In the genomic region with DNA sequence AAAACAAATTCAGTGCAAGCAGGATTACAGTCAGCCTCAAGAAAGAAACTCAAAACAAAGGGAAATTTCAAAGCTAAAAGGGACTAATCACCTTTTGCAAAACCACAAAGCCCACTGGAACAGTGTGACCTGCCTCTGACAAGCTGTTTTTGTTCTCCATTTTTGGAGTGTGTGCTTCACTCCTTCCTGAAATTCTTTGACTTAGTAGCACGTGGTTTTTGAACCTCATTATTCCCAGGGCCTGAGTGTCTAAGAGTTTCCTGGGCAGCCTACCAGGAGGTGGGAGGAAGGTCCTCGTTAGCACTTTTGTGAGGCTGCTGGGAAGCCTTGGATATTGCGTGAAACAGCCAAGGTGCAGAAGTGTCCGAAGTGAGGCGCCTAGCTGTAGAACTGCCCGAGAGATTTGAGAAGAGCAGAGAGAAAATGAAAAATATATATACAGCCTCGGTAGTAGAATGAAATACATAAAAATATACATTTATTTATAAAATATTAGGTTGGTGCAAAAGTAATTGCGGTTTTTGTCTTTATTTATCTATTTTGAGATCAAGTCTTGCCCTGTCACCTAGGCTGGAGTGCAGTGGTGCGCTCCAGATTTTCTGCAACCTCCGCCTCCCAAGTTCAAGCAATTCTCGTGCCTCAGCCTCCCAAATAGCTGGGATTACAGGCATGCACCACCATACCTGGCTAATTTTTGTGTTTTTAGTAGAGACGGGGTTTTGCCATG, we compare ENCODE assay signal across 14 cellular contexts.
DNase-seq lines count a peak whose midpoint lies in the region; TF ChIP-seq lines count a peak whose summit lies in the region.
"Had no signal": no experiment of that assay in that cellular context is flagged by ENCODE, and none has a peak within 500 bp of the region (broad histone marks: within the 10 kb centered on the region; RNA-seq: fewer than 3 reads in every experiment).

No MANE protein-coding gene starts in this region.

- H3K4me3 ChIP-seq in KMS-11 (IDR thresholded peaks at IDR 0.05; ENCODE audit: insufficient read depth, low read depth, low read length) (no peak overlapping the region), astrocyte of the spinal cord (ENCODE audit: low read depth, low read length) (no peak overlapping the region), testis (no peak overlapping the region)
- H3K4me3 ChIP-seq in effector memory CD4-positive, alpha-beta T cell (ENCODE audit: insufficient read depth, low read depth, low read length, poor library complexity, severe bottlenecking): no peak overlapping the region
- H3K4me3 ChIP-seq: ascending aorta, dorsolateral prefrontal cortex, K562 had no signal

- peak; percentile 28 for DNase-seq in astrocyte of the spinal cord (ENCODE audit: low read depth, low spot score)
- DNase-seq in kidney glomerular epithelial cell (lab: John Stamatoyannopoulos, UW): peak; percentile 22
- DNase-seq in testis: peak; percentile 22
- no peak for DNase-seq in effector memory CD4-positive, alpha-beta T cell
- DNase-seq in NOMO-1 treated with dmso at 0.1 percent for 144 hours (lab: John Stamatoyannopoulos, UW; ENCODE audit: unreplicated experiment): no peak
- no peak for DNase-seq in GM13977 (ENCODE audit: low spot score)
- DNase-seq: activated effector memory CD4-positive, alpha-beta T cell treated with Interleukin-2 at 50 U/mL for 16 hours; mammary epithelial cell; NCI-H1436; NCI-H446 treated with DMSO at 0.1 percent for 48 hours had no signal

- TF ChIP-seq CTCF in KMS-11 (conservative IDR thresholded peaks at IDR 0.05; ENCODE audit: low read depth, low read length): no peak
- no peak for TF ChIP-seq CTCF in astrocyte of the spinal cord (IDR thresholded peaks at IDR 0.05; ENCODE audit: low read depth, low read length)
- TF ChIP-seq CTCF in testis (IDR thresholded peaks at IDR 0.05): no peak
- no peak for TF ChIP-seq CTCF in GM13977 (IDR thresholded peaks at IDR 0.05; ENCODE audit: extremely low read depth, insufficient read depth, missing control alignments)

- WGBS in testis, 2 donors: 67 to 70% methylated on average over 12 of the region's 12 CpGs

- H3K79me2 ChIP-seq in KMS-11 (ENCODE audit: insufficient read depth, low read depth): no peaks in the 10 kb centered on the region

- no peaks in the 10 kb centered on the region for H3K9me3 ChIP-seq in testis
- no peaks in the 10 kb centered on the region for H3K9me3 ChIP-seq in effector memory CD4-positive, alpha-beta T cell (ENCODE audit: control insufficient read depth, low read length)
- H3K9me3 ChIP-seq: ascending aorta had no signal

- H4K20me1 ChIP-seq in KMS-11 (ENCODE audit: insufficient read depth): no peaks in the 10 kb centered on the region; the same call in 1 of the 2 replicates

- H3K27ac ChIP-seq in KMS-11: 0 out of 2 replicates have a peak overlapping the region, but pooled peaks have one; percentile 14
- H3K27ac ChIP-seq in testis: no peak overlapping the region
- H3K27ac ChIP-seq in effector memory CD4-positive, alpha-beta T cell (ENCODE audit: insufficient read depth, low read length, poor library complexity, severe bottlenecking): no peak overlapping the region
- H3K27ac ChIP-seq: ascending aorta had no signal

- in situ Hi-C loops in astrocyte of the spinal cord (cut with HindIII; ENCODE audit: low sequenced_read_pairs) (no loop called here), GM13977 (cut with MboI; ENCODE audit: low pct_unique_long_range_greater_than_20kb, low sequenced_read_pairs, unreplicated experiment) (no loop called here)

- H3K27me3 ChIP-seq in KMS-11 (ENCODE audit: insufficient read depth, low read depth) (no peaks in the 10 kb centered on the region), testis (no peaks in the 10 kb centered on the region)
- no peaks in the 10 kb centered on the region for H3K27me3 ChIP-seq in effector memory CD4-positive, alpha-beta T cell (replicated peaks; ENCODE audit: control insufficient read depth, insufficient read depth, low read length, poor library complexity, severe bottlenecking)
- H3K27me3 ChIP-seq: ascending aorta, dorsolateral prefrontal cortex had no signal

- no peaks in the 10 kb centered on the region for H3K36me3 ChIP-seq in KMS-11 (ENCODE audit: insufficient read depth)
- H3K36me3 ChIP-seq in testis (ENCODE audit: low read depth, missing control alignments): no peaks in the 10 kb centered on the region
- H3K36me3 ChIP-seq in effector memory CD4-positive, alpha-beta T cell (ENCODE audit: control insufficient read depth, insufficient read depth, low read length): no peaks in the 10 kb centered on the region

- TF ChIP-seq POLR2A in testis (IDR thresholded peaks at IDR 0.05): no peak

- peak overlapping the region; percentile 41 for H3K4me2 ChIP-seq in KMS-11

- peaks cover 16% of the 10 kb centered on the region for H3K4me1 ChIP-seq in KMS-11 (ENCODE audit: low read depth, poor library complexity, severe bottlenecking)
- H3K4me1 ChIP-seq in testis: peaks cover 8% of the 10 kb centered on the region
- H3K4me1 ChIP-seq in effector memory CD4-positive, alpha-beta T cell (ENCODE audit: control insufficient read depth, insufficient read depth, low read length, poor library complexity, severe bottlenecking): no peaks in the 10 kb centered on the region
- H3K4me1 ChIP-seq: ascending aorta had no signal

- H2AFZ ChIP-seq in KMS-11 (ENCODE audit: low read depth): no peak overlapping the region

- intact Hi-C loops in testis (cut with DNase I; ENCODE audit: low total_unique reads): no loop called here

- no peak overlapping the region for H3K9ac ChIP-seq in KMS-11

Comparison
In these comparisons a context has a peak if more than half of its experiments do, and no peak if none do; other contexts are left out.
1. DNase-seq: peak in astrocyte of the spinal cord (single experiment), kidney glomerular epithelial cell (single experiment) and testis (single experiment); none in effector memory CD4-positive, alpha-beta T cell (0 of 3), NOMO-1 treated with dmso at 0.1 percent for 144 hours (single experiment) and GM13977 (single experiment).